ENCODE assay signal across 8 cellular contexts in the genomic region with DNA sequence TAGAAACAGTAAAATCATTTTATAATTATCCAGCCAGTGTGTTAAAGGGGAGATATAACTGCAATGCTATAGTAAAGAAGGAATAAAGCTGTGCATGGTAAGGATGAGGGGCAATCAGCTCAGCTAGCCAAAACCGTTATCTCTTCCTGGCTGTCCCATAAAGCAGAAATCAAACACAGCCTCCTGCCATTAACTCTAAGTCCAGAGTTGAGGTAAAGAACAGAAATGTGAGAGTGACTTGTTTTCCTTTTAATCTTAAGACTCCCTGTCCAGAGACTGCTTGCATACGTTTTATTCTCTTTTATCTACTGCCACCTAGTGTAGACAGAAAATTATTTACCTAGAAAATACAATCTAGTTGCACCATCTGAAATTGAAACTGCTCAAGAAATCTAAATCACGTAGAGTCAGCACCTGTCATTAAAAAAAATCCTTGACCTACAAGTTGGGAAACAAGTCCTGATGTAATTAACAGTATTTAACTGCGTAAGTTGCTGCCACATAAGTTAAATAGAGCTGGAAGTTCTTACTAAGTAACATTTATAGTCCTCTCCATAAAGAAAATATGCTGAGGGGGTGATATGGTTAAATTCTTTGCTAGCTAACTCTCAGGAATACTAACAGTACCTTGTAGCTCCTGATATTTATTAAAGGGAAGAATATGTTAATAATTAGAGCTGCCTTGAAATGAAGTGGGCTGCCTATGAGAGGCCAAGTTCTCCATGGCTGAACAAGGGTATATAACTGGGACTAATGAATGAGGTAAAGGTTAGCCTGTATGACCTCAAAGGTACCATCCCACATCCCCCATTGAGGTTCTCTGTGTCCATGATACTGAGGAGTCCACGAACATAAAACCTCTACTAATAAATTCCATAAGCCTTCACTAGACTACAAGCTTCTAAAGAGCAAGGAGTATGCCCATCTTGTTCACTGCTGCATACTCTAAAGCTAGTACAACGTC.
DNase-seq lines count a peak whose midpoint lies in the region; ATAC-seq, FAIRE-seq and TF ChIP-seq lines count a peak whose summit lies in the region.

No MANE protein-coding gene starts in this region.

- intact Hi-C loops in esophagus muscularis mucosa (cut with DNase I) = loop anchor here (2.0 to 10.0 kb wide), 5 partner anchors 63 to 443 kb away; a partner anchor contains a TSS

- peaks cover 33% of the 10 kb centered on the region for H3K4me1 Mint-ChIP-seq in T-helper 1 cell treated with Interleukin-12 subunit alpha and Interleukin-12 subunit beta and Interleukin-4 antibody, amounts not matched to agents 30 μg/mL and 1 μg/mL, for 36 hours (ENCODE audit: low read depth)
- H3K4me1 Mint-ChIP-seq in natural killer cell treated with Interleukin-12 subunit alpha and Interleukin-12 subunit beta and Interleukin-15 and Interleukin-18, amount 100 ng/mL, for 72 hours (ENCODE audit: low read depth in 2 of 2) = peaks cover 30 to 43% of the 10 kb centered on the region in 2 donors

- FAIRE-seq in GM18507 (lab: Jason Lieb, UNC) = peak; percentile 81

- no peaks in the 10 kb centered on the region for H3K9me3 Mint-ChIP-seq in T-helper 1 cell treated with Interleukin-12 subunit alpha and Interleukin-12 subunit beta and Interleukin-4 antibody, amounts not matched to agents 30 μg/mL and 1 μg/mL, for 36 hours
- H3K9me3 Mint-ChIP-seq in natural killer cell treated with Interleukin-12 subunit alpha and Interleukin-12 subunit beta and Interleukin-15 and Interleukin-18, amount 100 ng/mL, for 72 hours = no peaks in the 10 kb centered on the region

- 20% methylated on average over 6 of the region's 6 CpGs for WGBS in esophagus muscularis mucosa

- peak overlapping the region; percentile 64 for H3K27ac Mint-ChIP-seq in T-helper 1 cell treated with Interleukin-12 subunit alpha and Interleukin-12 subunit beta and Interleukin-4 antibody, amounts not matched to agents 30 μg/mL and 1 μg/mL, for 36 hours
- H3K27ac Mint-ChIP-seq in natural killer cell treated with Interleukin-12 subunit alpha and Interleukin-12 subunit beta and Interleukin-15 and Interleukin-18, amount 100 ng/mL, for 72 hours = peak overlapping the region; percentile 13 to 17

- H3K27ac ChIP-seq in esophagus muscularis mucosa (replicated peaks in 1 of 4) = peak overlapping the region; percentile 20 to 57 (median 52)

- H3K4me1 ChIP-seq in esophagus muscularis mucosa = peaks cover 3 to 18% (median 15%) of the 10 kb centered on the region in 4 donors

- H3K4me3 ChIP-seq in AG10803 (ENCODE audit: low read length) (peak overlapping the region; percentile 9; the same call in 1 of the 2 replicates), esophagus muscularis mucosa (peak overlapping the region; percentile 24 to 36 (median 24))

- H3K27me3 Mint-ChIP-seq in T-helper 1 cell treated with Interleukin-12 subunit alpha and Interleukin-12 subunit beta and Interleukin-4 antibody, amounts not matched to agents 30 μg/mL and 1 μg/mL, for 36 hours (ENCODE audit: low read depth) = no peaks in the 10 kb centered on the region
- H3K27me3 Mint-ChIP-seq in natural killer cell treated with Interleukin-12 subunit alpha and Interleukin-12 subunit beta and Interleukin-15 and Interleukin-18, amount 100 ng/mL, for 72 hours = no peaks in the 10 kb centered on the region

- no peaks in the 10 kb centered on the region for H3K27me3 ChIP-seq in esophagus muscularis mucosa

- peak; percentile 98 for ATAC-seq in HG02938 (IDR thresholded peaks at IDR 0.05; ENCODE audit: unreplicated experiment)
- peak; percentile 83 to 88 for ATAC-seq in natural killer cell treated with Interleukin-12 subunit alpha and Interleukin-12 subunit beta and Interleukin-15 and Interleukin-18, amount 100 ng/mL, for 72 hours

- no peaks in the 10 kb centered on the region for H3K36me3 ChIP-seq in esophagus muscularis mucosa

- no peaks in the 10 kb centered on the region for H3K9me3 ChIP-seq in esophagus muscularis mucosa

- TF ChIP-seq POLR2A in esophagus muscularis mucosa (IDR thresholded peaks at IDR 0.05; ENCODE audit: low read depth) = no peak

- peak overlapping the region; percentile 60 for H3K4me3 Mint-ChIP-seq in T-helper 1 cell treated with Interleukin-12 subunit alpha and Interleukin-12 subunit beta and Interleukin-4 antibody, amounts not matched to agents 30 μg/mL and 1 μg/mL, for 36 hours
- H3K4me3 Mint-ChIP-seq in natural killer cell treated with Interleukin-12 subunit alpha and Interleukin-12 subunit beta and Interleukin-15 and Interleukin-18, amount 100 ng/mL, for 72 hours = peak overlapping the region; percentile 35

- DNase-seq in AG10803 (ENCODE audit: low read depth) (peak; percentile 79), GM18507 (ENCODE audit: extremely low spot score, insufficient read length, low read depth) (no peak), NCI-H1436 treated with DMSO at 0.1 percent for 48 hours (lab: John Stamatoyannopoulos, UW) (peak; percentile 34), esophagus muscularis mucosa (ENCODE audit: extremely low spot score) (no peak)
- no peak for DNase-seq in natural killer cell treated with Interleukin-12 subunit alpha and Interleukin-12 subunit beta and Interleukin-15 and Interleukin-18, amount 100 ng/mL, for 72 hours (ENCODE audit: low spot score)
- DNase-seq in stimulated activated CD4-positive, alpha-beta T cell treated with anti-CD3 and anti-CD28 coated beads, Interleukin-2, amount 100 ng/mL, for 48 hours = no peak

- H3K36me3 Mint-ChIP-seq in T-helper 1 cell treated with Interleukin-12 subunit alpha and Interleukin-12 subunit beta and Interleukin-4 antibody, amounts not matched to agents 30 μg/mL and 1 μg/mL, for 36 hours (ENCODE audit: low read depth) = peaks cover 23% of the 10 kb centered on the region
- H3K36me3 Mint-ChIP-seq in natural killer cell treated with Interleukin-12 subunit alpha and Interleukin-12 subunit beta and Interleukin-15 and Interleukin-18, amount 100 ng/mL, for 72 hours = no peaks in the 10 kb centered on the region

- TF ChIP-seq CTCF in AG10803 (conservative IDR thresholded peaks at IDR 0.05; ENCODE audit: low read length) (peak; percentile 61), esophagus muscularis mucosa (IDR thresholded peaks at IDR 0.05) (peak; percentile 58 to 70 (median 66))

- TF ChIP-seq EP300 in esophagus muscularis mucosa (IDR thresholded peaks at IDR 0.05) = no peak

Comparison
In these comparisons a context has a peak if more than half of its experiments do, and no peak if none do; other contexts are left out.
1. DNase-seq: peak in AG10803 (single experiment) and NCI-H1436 treated with DMSO at 0.1 percent for 48 hours (single experiment); none in GM18507 (single experiment), esophagus muscularis mucosa (single experiment), natural killer cell treated with Interleukin-12 subunit alpha and Interleukin-12 subunit beta and Interleukin-15 and Interleukin-18, amount 100 ng/mL, for 72 hours (single experiment) and stimulated activated CD4-positive, alpha-beta T cell treated with anti-CD3 and anti-CD28 coated beads, Interleukin-2, amount 100 ng/mL, for 48 hours (0 of 2).